Comparison of ENCODE assay signal across 31 cellular contexts in the genomic region with DNA sequence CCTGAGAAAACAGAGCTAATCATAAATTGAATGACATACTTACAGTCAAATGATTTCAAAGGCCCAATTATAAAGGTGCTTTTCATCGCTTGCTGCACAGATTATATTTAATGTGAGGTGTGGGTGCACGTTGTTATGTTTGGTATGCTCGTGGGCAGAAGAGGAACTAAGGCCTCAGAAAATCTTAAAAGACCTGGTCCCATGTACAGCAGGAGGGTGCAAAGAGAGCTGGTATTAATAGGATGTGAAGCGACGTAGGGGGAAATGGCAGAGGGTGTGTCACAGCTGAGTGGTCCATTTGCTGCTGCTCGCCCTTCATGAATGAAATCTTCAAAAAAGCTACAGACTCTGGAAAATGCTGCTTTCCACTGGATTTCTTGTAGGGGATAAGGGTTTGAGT. TPM values are rescaled to one million over a fixed set of nuclear protein-coding genes. Genes with fewer than 3 reads are reported as not detected.
"Had no signal": no experiment of that assay in that cellular context is flagged by ENCODE, and none has a peak within 500 bp of the region (broad histone marks: within the 10 kb centered on the region; RNA-seq: fewer than 3 reads in every experiment).

No MANE protein-coding gene starts in this region.

- DNase-seq: activated CD4-positive, alpha-beta T cell treated with anti-CD3 and anti-CD28 coated beads for 36 hours; activated CD4-positive, alpha-beta T cell treated with anti-CD3 and anti-CD28 coated beads, Interleukin-2, amount 50 U/mL, for 4 hours; activated CD8-positive, alpha-beta memory T cell treated with anti-CD3 and anti-CD28 coated beads for 24 hours; activated CD8-positive, alpha-beta memory T cell treated with anti-CD3 and anti-CD28 coated beads, Interleukin-2, amount 50 U/mL, for 4 hours; activated naive CD4-positive, alpha-beta T cell; activated T-cell treated with anti-CD3 and anti-CD28 coated beads, Interleukin-2, amount 50 U/mL, for 4 hours; amygdala; effector CD8-positive, alpha-beta T cell; erythroblast; foreskin keratinocyte; glutamatergic neuron; immature natural killer cell; lower lobe of right lung; natural killer cell; stimulated activated CD4-positive, alpha-beta T cell treated with anti-CD3 and anti-CD28 coated beads, Interleukin-12 subunit alpha, Interleukin-12 subunit beta, amount 100 ng/mL, for 4 hours; stimulated activated CD4-positive, alpha-beta T cell treated with anti-CD3 and anti-CD28 coated beads, Interleukin-4, amount 100 ng/mL, for 4 hours; stimulated activated naive CD8-positive, alpha-beta T cell treated with anti-CD3 and anti-CD28 coated beads, Interleukin-15, amount 100 ng/mL, for 72 hours; T-helper 1 cell; T-helper 9 cell; tibial artery had no signal

- H3K36me3 ChIP-seq: lower lobe of right lung, tibial artery had no signal

- H3K27me3 ChIP-seq: foreskin keratinocyte, hepatocyte, tibial artery had no signal

- H3K27ac ChIP-seq: foreskin keratinocyte, hepatocyte, lower lobe of right lung, tibial artery had no signal

- H3K9me3 ChIP-seq: lower lobe of right lung had no signal

- ATAC-seq: activated CD4-positive, alpha-beta T cell treated with anti-CD3 and anti-CD28 coated beads for 36 hours; activated T-cell treated with anti-CD3 and anti-CD28 coated beads, Interleukin-2, amount 50 U/mL, for 4 hours; foreskin keratinocyte; left lobe of liver; lower lobe of right lung; natural killer cell; stimulated activated naive CD8-positive, alpha-beta T cell treated with anti-CD3 and anti-CD28 coated beads, Interleukin-15, amount 100 ng/mL, for 72 hours; WTC11 had no signal

- H3K4me3 ChIP-seq: hepatocyte, lower lobe of right lung, tibial artery had no signal

- H3K4me2 ChIP-seq: hepatocyte had no signal

- H3K4me3 Mint-ChIP-seq: activated CD4-positive, alpha-beta T cell treated with anti-CD3 and anti-CD28 coated beads for 36 hours; activated naive CD8-positive, alpha-beta T cell; activated T-cell treated with anti-CD3 and anti-CD28 coated beads, Interleukin-2, amount 50 U/mL, for 4 hours; immature natural killer cell; natural killer cell; stimulated activated naive CD8-positive, alpha-beta T cell treated with anti-CD3 and anti-CD28 coated beads, Interleukin-15, amount 100 ng/mL, for 72 hours; WTC11 had no signal

- H3K4me1 ChIP-seq: foreskin keratinocyte, tibial artery had no signal

- H3K27me3 Mint-ChIP-seq: activated CD4-positive, alpha-beta T cell treated with anti-CD3 and anti-CD28 coated beads for 36 hours; activated naive CD8-positive, alpha-beta T cell; progenitor cell of endocrine pancreas; stimulated activated naive CD8-positive, alpha-beta T cell treated with anti-CD3 and anti-CD28 coated beads, Interleukin-15, amount 100 ng/mL, for 72 hours had no signal

- H3K27ac Mint-ChIP-seq: activated CD4-positive, alpha-beta T cell treated with anti-CD3 and anti-CD28 coated beads for 36 hours; activated naive CD8-positive, alpha-beta T cell; activated T-helper 2 cell treated with anti-CD3 and anti-CD28 coated beads, Interferon-gamma antibody, Interleukin-2, Interleukin-4, amounts not matched to agents 10 μg/mL and 5 μg/mL and 100 μg/mL, durations not matched to agents 14 hours and 24 hours and 36 hours; natural killer cell; progenitor cell of endocrine pancreas; stimulated activated naive CD8-positive, alpha-beta T cell treated with anti-CD3 and anti-CD28 coated beads, Interleukin-15, amount 100 ng/mL, for 72 hours; WTC11 had no signal

RNA-seq across cellular contexts. Expression of a gene that starts 40.5 kb away (rescaled TPM):
- total RNA-seq: activated CD4-positive, alpha-beta T cell treated with anti-CD3 and anti-CD28 coated beads for 36 hours; activated T-cell treated with anti-CD3 and anti-CD28 coated beads, Interleukin-2, amount 50 U/mL, for 4 hours; activated T-helper 2 cell treated with anti-CD3 and anti-CD28 coated beads, Interferon-gamma antibody, Interleukin-2, Interleukin-4, amounts not matched to agents 10 μg/mL and 5 μg/mL and 100 μg/mL, durations not matched to agents 14 hours and 24 hours and 36 hours; chondrocyte; hepatocyte; kidney epithelial cell; left lobe of liver; lower lobe of right lung; mesenteric fat pad; natural killer cell; osteocyte; progenitor cell of endocrine pancreas; ureter; WTC11 had no signal
